In the genomic region with DNA sequence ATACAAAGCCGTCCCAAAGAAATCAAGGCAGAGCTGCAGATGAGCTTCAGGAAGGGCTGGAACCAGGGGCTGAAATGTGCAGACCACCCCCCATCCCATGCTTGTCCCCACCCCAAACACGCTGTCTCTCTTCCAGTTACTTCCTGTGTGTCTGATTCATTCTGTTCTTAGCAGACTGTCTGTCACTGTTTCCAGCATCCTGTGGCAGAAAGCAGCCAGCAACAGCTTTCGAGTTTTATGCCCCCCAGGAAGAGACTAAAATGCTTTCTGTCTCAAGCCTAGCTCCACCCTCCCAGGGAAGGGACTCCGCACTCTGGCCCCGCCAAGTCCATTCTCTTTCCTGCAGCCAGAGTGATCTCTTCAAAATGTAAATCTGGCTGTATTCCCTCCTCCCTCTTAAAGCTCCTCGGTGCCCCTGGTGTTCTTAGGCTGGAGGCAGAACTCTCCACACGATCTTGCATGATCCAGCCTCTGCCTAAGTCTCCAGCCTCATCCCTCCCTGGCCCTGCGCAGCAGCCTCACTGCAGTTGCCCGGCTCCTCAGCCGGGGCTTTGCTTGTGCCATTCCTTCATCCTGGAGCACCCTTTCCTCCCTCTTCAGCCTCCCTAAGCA, we compare ENCODE assay signal across 1 cellular context.
A peak's percentile ranks its signal among the peaks of the same experiment; 100 is the strongest.
TF ChIP-seq lines count a peak whose summit lies in the region.

No MANE protein-coding gene starts in this region.

TF ChIP-seq in IMR-90, 13 proteins besides CTCF, POLR2A, EP300 and RAD21:
- TF ChIP-seq ELK1 (IDR thresholded peaks at IDR 0.05; ENCODE audit: borderline replicate concordance, low read depth, low read length) (no peak), CEBPB (IDR thresholded peaks at IDR 0.05; ENCODE audit: low read depth, low read length) (no peak), RCOR1 (IDR thresholded peaks at IDR 0.05; ENCODE audit: insufficient replicate concordance, low read length) (no peak), USF2 (IDR thresholded peaks at IDR 0.05; ENCODE audit: low read depth, low read length) (no peak), SMC3 (IDR thresholded peaks at IDR 0.05; ENCODE audit: low read depth, low read length) (no peak), MXI1 (IDR thresholded peaks at IDR 0.05; ENCODE audit: borderline replicate concordance, low read depth, low read length) (0 out of 2 replicates have a peak, but pooled peaks have one; percentile 10), RFX5 (IDR thresholded peaks at IDR 0.05; ENCODE audit: low read depth, low read length) (peak; percentile 69; the same call in 1 of the 2 replicates), MAFK (IDR thresholded peaks at IDR 0.05; ENCODE audit: low read depth, low read length) (no peak), FOS (IDR thresholded peaks at IDR 0.05; ENCODE audit: low read depth, low read length) (no peak)
